25 cellular contexts compared by ENCODE assay signal in the genomic region with DNA sequence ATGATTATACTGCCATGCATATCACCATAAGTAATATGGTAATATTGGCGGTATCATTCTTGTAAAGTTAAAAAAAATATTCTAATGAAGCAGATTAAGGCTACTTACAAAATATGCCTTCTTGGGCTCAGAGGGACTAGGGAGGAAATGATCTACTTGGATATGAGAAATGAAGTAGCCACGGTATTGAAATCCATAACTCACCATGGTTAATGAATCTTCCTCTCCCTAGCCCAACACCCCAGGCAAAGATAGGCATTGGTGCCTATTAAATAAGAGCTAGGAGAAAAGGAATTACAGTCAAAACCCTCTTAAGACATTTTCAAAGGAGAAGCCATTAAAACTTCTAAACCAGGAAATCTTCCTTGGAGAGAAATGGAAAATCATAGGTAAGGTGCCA.
"Had no signal": no experiment of that assay in that cellular context is flagged by ENCODE, and none has a peak within 500 bp of the region (broad histone marks: within the 10 kb centered on the region; RNA-seq: fewer than 3 reads in every experiment).

No MANE protein-coding gene starts in this region.

- H3K27ac Mint-ChIP-seq: naive thymus-derived CD4-positive, alpha-beta T cell; natural killer cell treated with Interleukin-12 subunit alpha and Interleukin-12 subunit beta and Interleukin-15 and Interleukin-18, amount 100 ng/mL, for 72 hours; progenitor cell of endocrine pancreas; stimulated activated effector memory CD8-positive, alpha-beta T cell treated with anti-CD3 and anti-CD28 coated beads, Interleukin-12 subunit alpha, Interleukin-12 subunit beta, amount 100 ng/mL, for 72 hours; stimulated activated naive CD8-positive, alpha-beta T cell treated with anti-CD3 and anti-CD28 coated beads, Interleukin-15, Interleukin-2, amounts not matched to agents 100 ng/mL and 50 ng/mL, for 24 hours had no signal

- H3K4me3 Mint-ChIP-seq: naive thymus-derived CD4-positive, alpha-beta T cell; natural killer cell treated with Interleukin-12 subunit alpha and Interleukin-12 subunit beta and Interleukin-15 and Interleukin-18, amount 100 ng/mL, for 72 hours; stimulated activated effector memory CD8-positive, alpha-beta T cell treated with anti-CD3 and anti-CD28 coated beads, Interleukin-12 subunit alpha, Interleukin-12 subunit beta, amount 100 ng/mL, for 72 hours; stimulated activated naive CD8-positive, alpha-beta T cell treated with anti-CD3 and anti-CD28 coated beads, Interleukin-15, Interleukin-2, amounts not matched to agents 100 ng/mL and 50 ng/mL, for 24 hours had no signal

- H3K4me1 Mint-ChIP-seq: naive thymus-derived CD4-positive, alpha-beta T cell; stimulated activated effector memory CD8-positive, alpha-beta T cell treated with anti-CD3 and anti-CD28 coated beads, Interleukin-12 subunit alpha, Interleukin-12 subunit beta, amount 100 ng/mL, for 72 hours had no signal

- H3K4me1 ChIP-seq: left lung, lower lobe of right lung, suprapubic skin, tibial artery, upper lobe of right lung had no signal

- H3K27me3 ChIP-seq: left lung, ovary, suprapubic skin, tibial artery, upper lobe of right lung had no signal

- H3K36me3 ChIP-seq: left lung, lower lobe of right lung, ovary, suprapubic skin, thoracic aorta, tibial artery, upper lobe of right lung had no signal

- H3K36me3 Mint-ChIP-seq: naive thymus-derived CD4-positive, alpha-beta T cell; natural killer cell treated with Interleukin-12 subunit alpha and Interleukin-12 subunit beta and Interleukin-15 and Interleukin-18, amount 100 ng/mL, for 72 hours; stimulated activated effector memory CD8-positive, alpha-beta T cell treated with anti-CD3 and anti-CD28 coated beads, Interleukin-12 subunit alpha, Interleukin-12 subunit beta, amount 100 ng/mL, for 72 hours had no signal

- DNase-seq: hippocampal formation; left colon; left lung; lower lobe of right lung; midbrain; mucosa of descending colon; naive thymus-derived CD4-positive, alpha-beta T cell; ovary; retina; right cardiac atrium; stimulated activated CD4-positive, alpha-beta T cell treated with anti-CD3 and anti-CD28 coated beads, Interleukin-12 subunit alpha, Interleukin-12 subunit beta, amount 100 ng/mL, for 4 hours; stimulated activated CD4-positive, alpha-beta T cell treated with anti-CD3 and anti-CD28 coated beads, Interleukin-4, amount 100 ng/mL, for 24 hours; stimulated activated naive CD4-positive, alpha-beta T cell; tibial artery; trophoblast cell; upper lobe of right lung had no signal

- H3K27ac ChIP-seq: left lung, lower lobe of right lung, ovary, skin epidermis, suprapubic skin, thoracic aorta, tibial artery, upper lobe of right lung had no signal

- H3K9me3 ChIP-seq: lower lobe of right lung, mucosa of descending colon, ovary, suprapubic skin, thoracic aorta, tibial artery, upper lobe of right lung had no signal

- H3K4me3 ChIP-seq: left lung, lower lobe of right lung, mucosa of descending colon, ovary, skin epidermis, suprapubic skin, thoracic aorta, tibial artery, upper lobe of right lung had no signal

- ATAC-seq: left colon; left lung; lower lobe of right lung; mucosa of descending colon; naive thymus-derived CD4-positive, alpha-beta T cell; natural killer cell treated with Interleukin-12 subunit alpha and Interleukin-12 subunit beta and Interleukin-15 and Interleukin-18, amount 100 ng/mL, for 72 hours; right cardiac atrium; sciatic nerve; stimulated activated effector memory CD8-positive, alpha-beta T cell treated with anti-CD3 and anti-CD28 coated beads, Interleukin-12 subunit alpha, Interleukin-12 subunit beta, amount 100 ng/mL, for 72 hours; upper lobe of right lung had no signal

- H3K27me3 Mint-ChIP-seq: naive thymus-derived CD4-positive, alpha-beta T cell; natural killer cell treated with Interleukin-12 subunit alpha and Interleukin-12 subunit beta and Interleukin-15 and Interleukin-18, amount 100 ng/mL, for 72 hours; progenitor cell of endocrine pancreas; stimulated activated naive CD8-positive, alpha-beta T cell treated with anti-CD3 and anti-CD28 coated beads, Interleukin-15, Interleukin-2, amounts not matched to agents 100 ng/mL and 50 ng/mL, for 24 hours had no signal

- FAIRE-seq: urothelium cell line had no signal
